ENCODE assay signal across 8 cellular contexts in genomic region chr7:3042861-3043489, GRCh38. TPM values are rescaled to one million over a fixed set of nuclear protein-coding genes. Genes with fewer than 3 reads are reported as not detected.
DNase-seq lines count a peak whose midpoint lies in the region; ATAC-seq and TF ChIP-seq lines count a peak whose summit lies in the region.

No MANE protein-coding gene starts in this region.

- no peaks in the 10 kb centered on the region for H3K36me3 ChIP-seq in esophagus squamous epithelium

- TF ChIP-seq POLR2A in esophagus squamous epithelium (IDR thresholded peaks at IDR 0.05) (no peak), erythroblast (IDR thresholded peaks at IDR 0.05; ENCODE audit: low read length) (no peak)

- peaks cover 0 to 32% (median 0%) of the 10 kb centered on the region in 4 donors for H3K27me3 ChIP-seq in esophagus squamous epithelium

- WGBS in esophagus squamous epithelium, 2 donors: 17 to 28% methylated on average over 10 to 13 of the region's 17 CpGs

- peaks cover 0 to 13% (median 5%) of the 10 kb centered on the region in 3 donors for H3K4me1 ChIP-seq in esophagus squamous epithelium

- intact Hi-C loops in esophagus squamous epithelium (cut with DNase I): no loop called here

- H3K4me3 ChIP-seq in esophagus squamous epithelium: peak overlapping the region; percentile 11 to 58 (median 36)

- DNase-seq in activated CD4-positive, alpha-beta T cell treated with anti-CD3 and anti-CD28 coated beads for 48 hours: peak; percentile 81
- DNase-seq in esophagus squamous epithelium (lab: John Stamatoyannopoulos, UW): peak; percentile 14
- peak; percentile 40 to 48 (median 47) for DNase-seq in stimulated activated CD4-positive, alpha-beta T cell treated with anti-CD3 and anti-CD28 coated beads, TNF-alpha, amount 100 ng/mL, for 4 hours (ENCODE audit: low read depth in 3 of 3)
- DNase-seq in NCI-H748 treated with DMSO at 0.1 percent for 48 hours (lab: John Stamatoyannopoulos, UW): no peak
- DNase-seq in amygdala (lab: John Stamatoyannopoulos, UW): no peak
- no peak for DNase-seq in erythroblast (lab: John Stamatoyannopoulos, UW)

- peak overlapping the region in 3 of 4 donors; percentile 21 to 75 (median 53) for H3K27ac ChIP-seq in esophagus squamous epithelium

- no peak for TF ChIP-seq CTCF in esophagus squamous epithelium (IDR thresholded peaks at IDR 0.05)

- H3K9me3 ChIP-seq in esophagus squamous epithelium: no peaks in the 10 kb centered on the region

- ATAC-seq in GM19025 (IDR thresholded peaks at IDR 0.05; ENCODE audit: low read depth, unreplicated experiment) (peak; percentile 65), HG03095 (IDR thresholded peaks at IDR 0.05; ENCODE audit: unreplicated experiment) (peak; percentile 79)

RNA-seq across cellular contexts. Expression of gene CARD11, which starts 0.7 kb away (rescaled TPM):
- 1 to 10 TPM in 3 of 4 donors, under 1 TPM in 1; 0.92 to 2.6 (median 1.6) TPM for total RNA-seq in esophagus squamous epithelium

Comparison
In these comparisons a context has a peak if more than half of its experiments do, and no peak if none do; other contexts are left out.
1. DNase-seq: peak in activated CD4-positive, alpha-beta T cell treated with anti-CD3 and anti-CD28 coated beads for 48 hours (single experiment), esophagus squamous epithelium (single experiment) and stimulated activated CD4-positive, alpha-beta T cell treated with anti-CD3 and anti-CD28 coated beads, TNF-alpha, amount 100 ng/mL, for 4 hours (3 of 3); none in NCI-H748 treated with DMSO at 0.1 percent for 48 hours (single experiment), amygdala (0 of 56) and erythroblast (0 of 2).